ENCODE assay signal across 15 cellular contexts in the genomic region with DNA sequence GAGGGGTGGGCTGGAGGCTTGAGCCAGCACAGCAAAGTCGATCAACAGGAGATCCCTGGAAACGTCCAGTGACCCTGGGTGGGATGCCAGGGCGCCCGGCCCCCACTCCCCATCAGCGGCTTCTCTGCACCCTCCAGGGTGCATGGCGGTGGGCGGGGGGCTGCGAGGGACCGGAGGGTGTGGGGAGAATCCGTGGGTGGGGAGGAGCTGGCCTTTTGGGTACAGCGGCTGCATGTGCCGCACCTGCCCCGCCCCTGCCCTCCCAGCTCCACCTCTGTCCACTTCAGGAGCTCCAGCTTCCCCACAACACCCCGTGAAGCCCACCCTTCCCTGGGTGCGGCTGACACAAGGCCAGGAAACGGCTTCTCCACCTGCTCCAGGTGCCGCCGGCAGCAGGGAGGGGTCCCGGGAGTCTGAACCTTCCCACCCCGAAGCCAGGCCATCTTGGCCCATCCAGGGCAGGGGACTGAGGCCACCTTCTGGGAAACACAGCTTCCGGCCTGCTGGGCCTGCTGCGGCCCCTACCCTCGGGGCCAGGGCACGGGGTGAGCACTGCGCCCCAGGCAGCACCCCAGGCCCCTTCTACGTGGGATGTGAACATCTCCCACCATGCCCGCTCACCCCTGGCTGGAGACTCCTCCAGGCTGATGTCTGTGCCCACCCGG. TPM values are rescaled to one million over a fixed set of nuclear protein-coding genes. Genes with fewer than 3 reads are reported as not detected.
"Had no signal": no experiment of that assay in that cellular context is flagged by ENCODE, and none has a peak within 500 bp of the region (broad histone marks: within the 10 kb centered on the region; RNA-seq: fewer than 3 reads in every experiment).

No MANE protein-coding gene starts in this region.

- H3K27ac Mint-ChIP-seq: activated naive CD4-positive, alpha-beta T cell treated with anti-CD3 and anti-CD28 coated beads for 36 hours; activated naive CD8-positive, alpha-beta T cell treated with anti-CD3 and anti-CD28 coated beads, Interleukin-2, amount 50 U/mL, for 24 hours; activated T-helper 2 cell treated with anti-CD3 and anti-CD28 coated beads, Interferon-gamma antibody, Interleukin-2, Interleukin-4, amounts not matched to agents 10 μg/mL and 5 μg/mL and 100 μg/mL, durations not matched to agents 14 hours and 24 hours and 36 hours had no signal

- ATAC-seq: activated naive CD8-positive, alpha-beta T cell treated with anti-CD3 and anti-CD28 coated beads, Interleukin-2, amount 50 U/mL, for 24 hours had no signal

- H3K9me3 Mint-ChIP-seq: activated naive CD4-positive, alpha-beta T cell treated with anti-CD3 and anti-CD28 coated beads for 36 hours; activated naive CD8-positive, alpha-beta T cell treated with anti-CD3 and anti-CD28 coated beads, Interleukin-2, amount 50 U/mL, for 24 hours; activated T-helper 2 cell treated with anti-CD3 and anti-CD28 coated beads, Interferon-gamma antibody, Interleukin-2, Interleukin-4, amounts not matched to agents 10 μg/mL and 5 μg/mL and 100 μg/mL, durations not matched to agents 14 hours and 24 hours and 36 hours; T-helper 2 cell treated with Interferon-gamma antibody and Interleukin-4, amounts not matched to agents 5 μg/mL and 100 μg/mL, for 36 hours had no signal

- H3K36me3 ChIP-seq: ascending aorta, esophagus muscularis mucosa, left lung, tibial nerve, uterus had no signal

- DNase-seq: activated CD4-positive, alpha-beta T cell treated with anti-CD3 and anti-CD28 coated beads, Interleukin-2, amount 50 U/mL, for 4 hours; activated CD4-positive, CD25-positive, alpha-beta regulatory T cell treated with anti-CD3 and anti-CD28 coated beads, Interleukin-2, amount 50 U/mL, for 72 hours; activated naive CD4-positive, alpha-beta T cell treated with anti-CD3 and anti-CD28 coated beads for 36 hours; activated naive CD8-positive, alpha-beta T cell treated with anti-CD3 and anti-CD28 coated beads, Interleukin-2, amount 50 U/mL, for 24 hours; activated T-cell treated with anti-CD3 and anti-CD28 coated beads, Interleukin-2, amount 50 U/mL, for 1 hour; stimulated activated CD4-positive, alpha-beta T cell treated with anti-CD3 and anti-CD28 coated beads, Interleukin-12 subunit alpha, Interleukin-12 subunit beta, amount 100 ng/mL, for 4 hours; stimulated activated CD4-positive, alpha-beta T cell treated with anti-CD3 and anti-CD28 coated beads, Interleukin-2, amount 100 ng/mL, for 24 hours; uterus had no signal

- H3K4me3 ChIP-seq: left lung had no signal

- H3K27ac ChIP-seq: ascending aorta, left lung, tibial nerve had no signal

- H3K9me3 ChIP-seq: ascending aorta, esophagus muscularis mucosa, left lung, tibial nerve, uterus had no signal

- H3K4me3 Mint-ChIP-seq: activated naive CD4-positive, alpha-beta T cell treated with anti-CD3 and anti-CD28 coated beads for 36 hours; activated naive CD8-positive, alpha-beta T cell treated with anti-CD3 and anti-CD28 coated beads, Interleukin-2, amount 50 U/mL, for 24 hours; T-helper 2 cell treated with Interferon-gamma antibody and Interleukin-4, amounts not matched to agents 5 μg/mL and 100 μg/mL, for 36 hours had no signal

RNA-seq across cellular contexts. Expression of a gene that starts 34.6 kb away (rescaled TPM):
- total RNA-seq: osteocyte had no signal
